9 cellular contexts compared by ENCODE assay signal in genomic region chr3:160485931-160486330, GRCh38. TPM values are rescaled to one million over a fixed set of nuclear protein-coding genes. Genes with fewer than 3 reads are reported as not detected.
DNase-seq lines count a peak whose midpoint lies in the region; ATAC-seq and TF ChIP-seq lines count a peak whose summit lies in the region.
"Had no signal": no experiment of that assay in that cellular context is flagged by ENCODE, and none has a peak within 500 bp of the region (broad histone marks: within the 10 kb centered on the region; RNA-seq: fewer than 3 reads in every experiment).

No MANE protein-coding gene starts in this region.

- H3K4me3 ChIP-seq in liver (ENCODE audit: low read depth in 1 of 3, low read length in 3 of 3), result peak overlapping the region; percentile 18 to 59 (median 24)

- H3K27ac ChIP-seq in liver (ENCODE audit: low read depth in 1 of 2, low read length in 2 of 2), result no peak overlapping the region

- no peaks in the 10 kb centered on the region for H3K27me3 ChIP-seq in liver (ENCODE audit: control insufficient read depth in 4 of 4, insufficient read depth in 4 of 4, low read length in 3 of 4)

- no peak for DNase-seq in stimulated activated naive CD8-positive, alpha-beta T cell treated with anti-CD3 and anti-CD28 coated beads, Interleukin-15, Interleukin-2, amounts not matched to agents 100 U/mL and 50 U/mL, for 24 hours
- DNase-seq in T-helper 17 cell (no peak), anterior cingulate cortex (lab: John Stamatoyannopoulos, UW) (no peak)
- no peak for DNase-seq in stimulated activated CD8-positive, alpha-beta memory T cell treated with anti-CD3 and anti-CD28 coated beads, Interleukin-4, amount 100 ng/mL, for 48 hours
- DNase-seq: stimulated activated CD4-positive, alpha-beta T cell treated with anti-CD3 and anti-CD28 coated beads, Interleukin-15, amount 100 ng/mL, for 24 hours had no signal

- no peak for ATAC-seq in stimulated activated naive CD8-positive, alpha-beta T cell treated with anti-CD3 and anti-CD28 coated beads, Interleukin-15, Interleukin-2, amounts not matched to agents 100 U/mL and 50 U/mL, for 24 hours
- ATAC-seq in T-helper 17 cell (no peak), GM21360 (IDR thresholded peaks at IDR 0.05; ENCODE audit: unreplicated experiment) (no peak), GM21717 (IDR thresholded peaks at IDR 0.05; ENCODE audit: unreplicated experiment) (no peak)

- no peaks in the 10 kb centered on the region for H3K27me3 Mint-ChIP-seq in stimulated activated naive CD8-positive, alpha-beta T cell treated with anti-CD3 and anti-CD28 coated beads, Interleukin-15, Interleukin-2, amounts not matched to agents 100 ng/mL and 50 ng/mL, for 24 hours
- peaks cover 25% of the 10 kb centered on the region for H3K27me3 Mint-ChIP-seq in T-helper 17 cell

- TF ChIP-seq RAD21 in liver (IDR thresholded peaks at IDR 0.05), result no peak

- no peaks in the 10 kb centered on the region for H3K9me3 Mint-ChIP-seq in stimulated activated naive CD8-positive, alpha-beta T cell treated with anti-CD3 and anti-CD28 coated beads, Interleukin-15, Interleukin-2, amounts not matched to agents 100 ng/mL and 50 ng/mL, for 24 hours

- TF ChIP-seq CTCF in liver (IDR thresholded peaks at IDR 0.05; ENCODE audit: low read depth, low read length, missing input control), result no peak

- H3K4me1 ChIP-seq in liver (ENCODE audit: control insufficient read depth in 4 of 4, insufficient read depth in 4 of 4, low read length in 3 of 4), result peaks cover 0 to 4% (median 1%) of the 10 kb centered on the region in 4 donors

- H3K27ac Mint-ChIP-seq in stimulated activated naive CD8-positive, alpha-beta T cell treated with anti-CD3 and anti-CD28 coated beads, Interleukin-15, Interleukin-2, amounts not matched to agents 100 ng/mL and 50 ng/mL, for 24 hours, result no peak overlapping the region
- H3K27ac Mint-ChIP-seq in T-helper 17 cell, result peak overlapping the region; percentile 45

- no peaks in the 10 kb centered on the region for H3K36me3 Mint-ChIP-seq in stimulated activated naive CD8-positive, alpha-beta T cell treated with anti-CD3 and anti-CD28 coated beads, Interleukin-15, Interleukin-2, amounts not matched to agents 100 ng/mL and 50 ng/mL, for 24 hours (ENCODE audit: low read depth)
- H3K36me3 Mint-ChIP-seq in T-helper 17 cell (ENCODE audit: low read depth), result peaks cover 2% of the 10 kb centered on the region

- H3K9me3 ChIP-seq in T-helper 17 cell (ENCODE audit: control insufficient read depth, low read length, poor library complexity, severe bottlenecking) (no peaks in the 10 kb centered on the region), liver (ENCODE audit: control insufficient read depth in 4 of 4, low read length in 3 of 4) (no peaks in the 10 kb centered on the region)

- 29% methylated on average over 5 of the region's 5 CpGs for WGBS in liver

- H3K4me1 Mint-ChIP-seq in stimulated activated naive CD8-positive, alpha-beta T cell treated with anti-CD3 and anti-CD28 coated beads, Interleukin-15, Interleukin-2, amounts not matched to agents 100 ng/mL and 50 ng/mL, for 24 hours (ENCODE audit: low read depth), result no peaks in the 10 kb centered on the region
- H3K4me1 Mint-ChIP-seq in T-helper 17 cell, result peaks cover 7% of the 10 kb centered on the region

- H3K36me3 ChIP-seq in liver (ENCODE audit: control insufficient read depth in 4 of 4, insufficient read depth in 3 of 4, low read depth in 1 of 4, low read length in 3 of 4), result no peaks in the 10 kb centered on the region

- H3K4me3 Mint-ChIP-seq in stimulated activated naive CD8-positive, alpha-beta T cell treated with anti-CD3 and anti-CD28 coated beads, Interleukin-15, Interleukin-2, amounts not matched to agents 100 ng/mL and 50 ng/mL, for 24 hours, result peak overlapping the region; percentile 55
- H3K4me3 Mint-ChIP-seq in T-helper 17 cell, result no peak overlapping the region

- peak overlapping the region in 1 of 2 donors; percentile 31 for H3K9ac ChIP-seq in liver (ENCODE audit: low read depth in 1 of 2, low read length in 2 of 2)

TF ChIP-seq in liver, 16 proteins besides CTCF, POLR2A, EP300 and RAD21:
- TF ChIP-seq JUND (IDR thresholded peaks at IDR 0.05), result no peak
TF ChIP-seq in liver: peak in this region for 0.

RNA-seq across cellular contexts. Expression of gene TRIM59, which starts 36.3 kb away (rescaled TPM):
- 10 to 100 TPM; 15.2 to 32.1 TPM for total RNA-seq in T-helper 17 cell
- 10 to 100 TPM in 1 of 2 donors, under 1 TPM in 1; 0.84 to 33.3 TPM for total RNA-seq in liver
- under 1 TPM; 0.18 to 0.90 TPM for polyA plus RNA-seq in liver
